1 cellular context compared by ENCODE assay signal in the genomic region with DNA sequence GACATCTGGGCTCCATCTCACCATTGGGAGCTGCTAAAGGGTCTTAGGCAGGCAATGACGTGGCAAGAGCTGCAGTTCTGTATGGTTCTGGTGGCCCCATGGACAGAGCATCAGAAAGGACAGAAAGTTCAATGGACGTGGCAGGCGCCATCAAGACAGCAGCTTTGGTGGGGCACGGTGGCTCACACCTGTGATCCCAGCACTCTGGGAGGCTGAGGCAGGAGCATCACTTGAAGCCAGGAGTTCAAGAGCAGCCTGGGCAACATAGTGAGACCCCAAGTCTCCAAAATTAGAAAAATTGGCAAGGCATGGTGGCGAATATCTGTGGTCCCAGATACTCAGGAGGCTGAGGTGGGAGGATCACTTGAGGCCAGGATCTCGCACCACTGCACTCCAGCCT.
A peak's percentile ranks its signal among the peaks of the same experiment; 100 is the strongest.
TF ChIP-seq lines count a peak whose summit lies in the region.

No MANE protein-coding gene starts in this region.

TF ChIP-seq in HepG2, 621 proteins besides CTCF, POLR2A, EP300 and RAD21:
- peak; percentile 67; the same call in 1 of the 2 replicates for TF ChIP-seq ZNF121 (CRISPR knock-in tag; IDR thresholded peaks at IDR 0.05)
- TF ChIP-seq JUNB (CRISPR knock-in tag; IDR thresholded peaks at IDR 0.05; ENCODE audit: borderline replicate concordance), result no peak
TF ChIP-seq in HepG2: peak in this region for 1.
